In the genomic region with DNA sequence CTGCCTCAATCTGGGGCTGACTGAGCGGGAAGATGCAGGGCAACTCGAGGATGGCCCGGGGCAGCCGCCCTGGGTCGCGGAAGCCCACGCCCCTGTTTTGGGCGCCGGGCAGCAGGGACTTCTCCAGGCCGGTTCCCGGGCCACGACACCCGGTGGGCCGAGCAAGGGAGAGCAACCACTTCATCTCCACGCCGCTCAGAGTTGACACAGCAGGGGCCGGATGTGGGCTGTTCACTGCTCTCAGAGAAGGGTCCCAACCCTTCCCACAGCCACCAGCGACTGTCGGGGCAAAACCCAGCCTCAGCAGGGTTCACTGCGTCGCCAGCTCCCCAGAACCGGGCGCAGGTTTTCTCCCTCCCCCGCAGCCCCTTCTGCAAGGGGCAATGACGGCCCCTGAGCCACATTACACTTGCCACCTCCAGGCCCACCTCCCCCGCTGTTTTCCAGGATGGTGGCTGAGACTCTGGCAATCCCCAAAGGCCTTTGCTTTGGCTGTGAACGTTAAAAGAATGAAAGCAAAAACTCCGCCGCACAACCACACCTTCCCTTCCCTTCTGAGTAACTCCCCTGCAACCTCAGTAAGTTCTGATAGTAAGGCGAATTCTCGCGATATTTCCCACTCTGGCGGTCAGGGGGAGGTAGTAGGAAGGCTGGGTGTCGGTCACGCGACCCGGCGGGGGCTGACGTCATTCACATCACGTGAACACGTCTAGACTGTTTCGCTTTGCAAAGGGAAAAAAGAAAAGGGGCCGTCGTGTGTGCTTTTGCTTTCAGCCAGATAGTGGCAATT, we compare ENCODE assay signal across 1 cellular context.
A peak's percentile ranks its signal among the peaks of the same experiment; 100 is the strongest.
TF ChIP-seq lines count a peak whose summit lies in the region.

No MANE protein-coding gene starts in this region.

TF ChIP-seq in SK-N-SH, 30 proteins besides CTCF, POLR2A, EP300 and RAD21 (continued from another document):
- TF ChIP-seq, protein P1, sequence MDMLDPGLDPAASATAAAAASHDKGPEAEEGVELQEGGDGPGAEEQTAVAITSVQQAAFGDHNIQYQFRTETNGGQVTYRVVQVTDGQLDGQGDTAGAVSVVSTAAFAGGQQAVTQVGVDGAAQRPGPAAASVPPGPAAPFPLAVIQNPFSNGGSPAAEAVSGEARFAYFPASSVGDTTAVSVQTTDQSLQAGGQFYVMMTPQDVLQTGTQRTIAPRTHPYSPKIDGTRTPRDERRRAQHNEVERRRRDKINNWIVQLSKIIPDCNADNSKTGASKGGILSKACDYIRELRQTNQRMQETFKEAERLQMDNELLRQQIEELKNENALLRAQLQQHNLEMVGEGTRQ (IDR thresholded peaks at IDR 0.05; ENCODE audit: borderline replicate concordance, low read depth, low read length): peak; percentile 94
- TF ChIP-seq FOSL2 (IDR thresholded peaks at IDR 0.05; ENCODE audit: borderline replicate concordance, low read depth): peak; percentile 33; the same call in 1 of the 2 replicates
